ENCODE assay signal across 37 cellular contexts in genomic region chrX:73823473-73824004, GRCh38. TPM values are rescaled to one million over a fixed set of nuclear protein-coding genes. Genes with fewer than 3 reads are reported as not detected.
A peak's percentile ranks its signal among the peaks of the same experiment; 100 is the strongest.
DNase-seq lines count a peak whose midpoint lies in the region; ATAC-seq, FAIRE-seq and TF ChIP-seq lines count a peak whose summit lies in the region.
"Had no signal": no experiment of that assay in that cellular context is flagged by ENCODE, and none has a peak within 500 bp of the region (broad histone marks: within the 10 kb centered on the region; RNA-seq: fewer than 3 reads in every experiment).

No MANE protein-coding gene starts in this region.

- TF ChIP-seq POLR2A in A549 (IDR thresholded peaks at IDR 0.05; ENCODE audit: low read length), result no peak
- TF ChIP-seq POLR2A in H1 (IDR thresholded peaks at IDR 0.05; ENCODE audit: control extremely low read depth in 1 of 2, low read depth in 2 of 2, low read length in 2 of 2), result no peak

- no peak overlapping the region for H2AFZ ChIP-seq in Karpas-422 (ENCODE audit: low read length)
- 0 out of 2 replicates have a peak overlapping the region, but pooled peaks have one; percentile 22 for H2AFZ ChIP-seq in H1 (ENCODE audit: low read length)

- peaks cover 13% of the 10 kb centered on the region; the same call in 1 of the 2 replicates for H3K79me2 ChIP-seq in Karpas-422 (ENCODE audit: low read length)
- no peaks in the 10 kb centered on the region for H3K79me2 ChIP-seq in H1 (ENCODE audit: control insufficient read depth in 1 of 2, insufficient read depth in 2 of 2, low read length in 2 of 2)

- H2BK15ac ChIP-seq in H1 (ENCODE audit: low read length), result no peak overlapping the region

- H3K18ac ChIP-seq in H1 (ENCODE audit: extremely low read depth, low read length), result no peak overlapping the region

- H3K36me3 ChIP-seq in HEK293 (ENCODE audit: control insufficient read depth in 2 of 2, insufficient read depth in 1 of 2, low read length in 2 of 2), result peaks cover 80 to 91% of the 10 kb centered on the region in 2 experiments
- peaks cover 37% of the 10 kb centered on the region for H3K36me3 ChIP-seq in Karpas-422 (ENCODE audit: insufficient read depth, low read length)
- H3K36me3 ChIP-seq in H1 (ENCODE audit: control insufficient read depth in 2 of 4, insufficient read depth in 4 of 4, low read length in 3 of 4), result no peaks in the 10 kb centered on the region
- H3K36me3 ChIP-seq: BE2C had no signal

- H3K9me2 ChIP-seq in Karpas-422 (replicated peaks; ENCODE audit: insufficient read depth, low read length), result no peaks in the 10 kb centered on the region

- no peak overlapping the region for H2BK5ac ChIP-seq in H1 (ENCODE audit: low read depth, low read length)

- H3K36me3 Mint-ChIP-seq in activated T-cell treated with anti-CD3 and anti-CD28 coated beads, Interleukin-2, amount 50 U/mL, for 72 hours (ENCODE audit: insufficient read depth in 2 of 2), result peaks cover 0 to 21% of the 10 kb centered on the region in 2 donors
- H3K36me3 Mint-ChIP-seq: CD8-positive, alpha-beta T cell had no signal

- no peak for ATAC-seq in A549
- no peak for ATAC-seq in activated T-cell treated with anti-CD3 and anti-CD28 coated beads, Interleukin-2, amount 50 U/mL, for 72 hours (replicated peaks in 1 of 2)
- ATAC-seq: CD8-positive, alpha-beta T cell had no signal

- TF ChIP-seq CTCF in A549 (IDR thresholded peaks at IDR 0.05) (no peak), HEK293 (tag by site-specific recombination; IDR thresholded peaks at IDR 0.05) (no peak), H1 (IDR thresholded peaks at IDR 0.05; ENCODE audit: control extremely low read depth in 1 of 3, insufficient read depth in 1 of 3, low read depth in 1 of 3, low read length in 3 of 3) (no peak)

- H3K27ac ChIP-seq in A549, result no peak overlapping the region
- H3K27ac ChIP-seq in HEK293 (ENCODE audit: extremely low read depth, low read depth, low read length), result peak overlapping the region; percentile 72
- H3K27ac ChIP-seq in Karpas-422 (ENCODE audit: low read length), result no peak overlapping the region
- H3K27ac ChIP-seq in H1 (ENCODE audit: low read depth, low read length), result no peak overlapping the region
- H3K27ac ChIP-seq: 22Rv1; BLaER1; BLaER1 treated with 17β-estradiol and CSF1 and Interleukin-3, amounts not matched to agents 10 nM and 100 nM; C4-2B had no signal

- H3K27me3 Mint-ChIP-seq in activated T-cell treated with anti-CD3 and anti-CD28 coated beads, Interleukin-2, amount 50 U/mL, for 72 hours (ENCODE audit: low read depth), result no peaks in the 10 kb centered on the region
- H3K27me3 Mint-ChIP-seq: B cell; CD4-positive, CD25-positive, alpha-beta regulatory T cell; CD8-positive, alpha-beta memory T cell had no signal

- H3K4me2 ChIP-seq in A549, result no peak overlapping the region
- no peak overlapping the region for H3K4me2 ChIP-seq in Karpas-422 (ENCODE audit: low read depth, low read length, poor library complexity, severe bottlenecking)
- no peak overlapping the region for H3K4me2 ChIP-seq in H1 (ENCODE audit: insufficient read depth in 1 of 2, low read depth in 2 of 2, low read length in 2 of 2)
- H3K4me2 ChIP-seq: BLaER1; BLaER1 treated with 17β-estradiol and CSF1 and Interleukin-3, amounts not matched to agents 10 nM and 100 nM had no signal

- H3K4me3 ChIP-seq in A549, result no peak overlapping the region
- H3K4me3 ChIP-seq in HEK293 (ENCODE audit: low read depth, low read length), result no peak overlapping the region
- no peak overlapping the region for H3K4me3 ChIP-seq in Karpas-422 (ENCODE audit: low read length)
- no peak overlapping the region for H3K4me3 ChIP-seq in H1 (ENCODE audit: extremely low read depth in 1 of 4, insufficient read depth in 2 of 4, low read depth in 3 of 4, low read length in 4 of 4)
- H3K4me3 ChIP-seq: BLaER1; BLaER1 treated with 17β-estradiol and CSF1 and Interleukin-3, amounts not matched to agents 10 nM and 100 nM had no signal

- DNase-seq in A549 (ENCODE audit: low read depth in 1 of 2, low spot score in 1 of 2) (no peak), Karpas-422 (peak; percentile 31), H1 (ENCODE audit: low read depth in 1 of 2, low spot score in 2 of 2) (no peak), NCI-H1436 treated with DMSO at 0.1 percent for 48 hours (lab: John Stamatoyannopoulos, UW) (no peak), NCI-H2196 treated with DMSO at 0.1 percent for 48 hours (lab: John Stamatoyannopoulos, UW; ENCODE audit: unreplicated experiment) (no peak), urothelium cell line (ENCODE audit: low spot score) (no peak)
- DNase-seq in activated T-cell treated with anti-CD3 and anti-CD28 coated beads, Interleukin-2, amount 50 U/mL, for 72 hours, result no peak
- DNase-seq: 8988T; ACHN; AML-193; BE2C; C1 segment of cervical spinal cord; Caco-2; Calu3; CD4-positive, alpha-beta memory T cell; CD4-positive, alpha-beta T cell; CD4-positive, CD25-positive, alpha-beta regulatory T cell; CD8-positive, alpha-beta memory T cell; CD8-positive, alpha-beta T cell; COR-L47; DMS 273 treated with DMSO at 0.1 percent for 48 hours; DMS153; DMS53; DMS79; DMS79 treated with DMSO at 0.1 percent for 48 hours; DND-41; EL had no signal

- no peak overlapping the region for H2BK120ac ChIP-seq in H1 (replicated peaks; ENCODE audit: low read depth, low read length)

- no peak overlapping the region for H2BK12ac ChIP-seq in H1 (ENCODE audit: low read depth, low read length)

- no peak overlapping the region for H3K4ac ChIP-seq in H1 (replicated peaks; ENCODE audit: insufficient read length, low read depth, low read length)

- 9% methylated on average over 2 of the region's 2 CpGs for WGBS in A549 (ENCODE audit: missing lambda C conversion rate)
- 93% methylated on average over 2 of the region's 2 CpGs; no CpG with 5 or more reads in 1 of the 2 experiments for WGBS in H1 (ENCODE audit: extremely low coverage in 1 of 2, insufficient coverage in 1 of 2, insufficient read length in 1 of 2, insufficient replicate concordance in 2 of 2, low coverage in 1 of 2, low lambda C conversion rate in 2 of 2, missing lambda C conversion rate in 1 of 2), 2 experiments

- TF ChIP-seq EP300 in A549 (IDR thresholded peaks at IDR 0.05) (no peak), H1 (IDR thresholded peaks at IDR 0.05; ENCODE audit: borderline replicate concordance in 1 of 2, low read depth in 2 of 2, low read length in 2 of 2) (no peak)

- no peaks in the 10 kb centered on the region for H3K27me3 ChIP-seq in Karpas-422 (ENCODE audit: low read length)
- no peaks in the 10 kb centered on the region for H3K27me3 ChIP-seq in H1 (replicated peaks in 1 of 4; ENCODE audit: control insufficient read depth in 3 of 4, extremely low read depth in 1 of 4, insufficient read depth in 3 of 4, low read length in 3 of 4)
- H3K27me3 ChIP-seq: BE2C; BLaER1; BLaER1 treated with 17β-estradiol and CSF1 and Interleukin-3, amounts not matched to agents 10 nM and 100 nM had no signal

- no peak overlapping the region for H3K27ac Mint-ChIP-seq in activated T-cell treated with anti-CD3 and anti-CD28 coated beads, Interleukin-2, amount 50 U/mL, for 72 hours
- H3K27ac Mint-ChIP-seq: B cell; CD14-positive monocyte; CD4-positive, alpha-beta memory T cell; CD4-positive, alpha-beta T cell; CD4-positive, CD25-positive, alpha-beta regulatory T cell; CD8-positive, alpha-beta memory T cell; CD8-positive, alpha-beta T cell had no signal

- CTCF ChIA-PET in A549 (lab: Yijun Ruan, JAX), result no interaction called here
- CTCF ChIA-PET in HEK293 (lab: Yijun Ruan, JAX), result no interaction called here
- CTCF ChIA-PET in H1 (lab: Charles Lee; ENCODE audit: partially characterized antibody), result no interaction called here

- H3K9ac ChIP-seq in Karpas-422 (ENCODE audit: low read length) (no peak overlapping the region), H1 (replicated peaks in 1 of 4; ENCODE audit: extremely low read depth in 1 of 4, low read depth in 3 of 4, low read length in 3 of 4) (no peak overlapping the region)
- H3K9ac ChIP-seq: BLaER1; BLaER1 treated with 17β-estradiol and CSF1 and Interleukin-3, amounts not matched to agents 10 nM and 100 nM had no signal

- H3K14ac ChIP-seq in H1 (ENCODE audit: insufficient read length), result no peak overlapping the region

- H3K4me1 Mint-ChIP-seq in activated T-cell treated with anti-CD3 and anti-CD28 coated beads, Interleukin-2, amount 50 U/mL, for 72 hours (ENCODE audit: low read depth), result peaks cover 4% of the 10 kb centered on the region
- H3K4me1 Mint-ChIP-seq: B cell had no signal

- H3K56ac ChIP-seq in H1 (replicated peaks; ENCODE audit: insufficient read length, low read depth, low read length), result no peak overlapping the region

- no peak overlapping the region for H2BK20ac ChIP-seq in H1 (ENCODE audit: low read length)

- H3K23ac ChIP-seq in H1 (ENCODE audit: insufficient read length), result no peak overlapping the region

- no peaks in the 10 kb centered on the region for H3K4me1 ChIP-seq in A549
- peaks cover 88% of the 10 kb centered on the region for H3K4me1 ChIP-seq in HEK293 (ENCODE audit: control insufficient read depth, insufficient read depth, low read length)
- H3K4me1 ChIP-seq in Karpas-422 (ENCODE audit: low read length), result no peaks in the 10 kb centered on the region
- H3K4me1 ChIP-seq in H1 (replicated peaks in 1 of 4; ENCODE audit: control insufficient read depth in 3 of 4, insufficient read depth in 4 of 4, low read length in 3 of 4), result no peaks in the 10 kb centered on the region
- H3K4me1 ChIP-seq: BE2C; BLaER1; BLaER1 treated with 17β-estradiol and CSF1 and Interleukin-3, amounts not matched to agents 10 nM and 100 nM; Caco-2 had no signal

- H3K9me3 Mint-ChIP-seq in activated T-cell treated with anti-CD3 and anti-CD28 coated beads, Interleukin-2, amount 50 U/mL, for 72 hours, result no peaks in the 10 kb centered on the region
- H3K9me3 Mint-ChIP-seq: CD4-positive, alpha-beta memory T cell; CD4-positive, alpha-beta T cell; CD8-positive, alpha-beta T cell had no signal

- H4K5ac ChIP-seq in H1 (ENCODE audit: insufficient read length, low read depth, low read length), result no peak overlapping the region

- TF ChIP-seq RAD21 in A549 (conservative IDR thresholded peaks at IDR 0.05 in 1 of 2, IDR thresholded peaks at IDR 0.05 in 1 of 2) (no peak), H1 (IDR thresholded peaks at IDR 0.05 in 1 of 2, conservative IDR thresholded peaks at IDR 0.05 in 1 of 2; ENCODE audit: low read depth in 2 of 2, low read length in 2 of 2) (no peak)

- no peak overlapping the region for H3K4me3 Mint-ChIP-seq in activated T-cell treated with anti-CD3 and anti-CD28 coated beads, Interleukin-2, amount 50 U/mL, for 72 hours
- H3K4me3 Mint-ChIP-seq: B cell; CD14-positive monocyte; CD4-positive, alpha-beta memory T cell; CD4-positive, alpha-beta T cell; CD4-positive, CD25-positive, alpha-beta regulatory T cell; CD8-positive, alpha-beta memory T cell; CD8-positive, alpha-beta T cell had no signal

- no peaks in the 10 kb centered on the region for H3K9me3 ChIP-seq in A549
- H3K9me3 ChIP-seq in HEK293 (ENCODE audit: control insufficient read depth, insufficient read depth, low read depth, low read length), result no peaks in the 10 kb centered on the region
- H3K9me3 ChIP-seq in Karpas-422 (ENCODE audit: low read length), result no peaks in the 10 kb centered on the region
- no peaks in the 10 kb centered on the region for H3K9me3 ChIP-seq in H1 (ENCODE audit: insufficient read depth in 2 of 2, low read depth in 1 of 2, low read length in 1 of 2)
- H3K9me3 ChIP-seq: BE2C; BLaER1; BLaER1 treated with 17β-estradiol and CSF1 and Interleukin-3, amounts not matched to agents 10 nM and 100 nM; Caco-2 had no signal

- no peaks in the 10 kb centered on the region for H3K79me1 ChIP-seq in H1 (ENCODE audit: low read depth, low read length)

- no peak overlapping the region for H2AK5ac ChIP-seq in H1 (ENCODE audit: low read depth, low read length)

- H4K8ac ChIP-seq in H1 (ENCODE audit: extremely low read depth, insufficient read depth, low read length), result no peak overlapping the region

- no peak overlapping the region for H4K91ac ChIP-seq in H1 (replicated peaks; ENCODE audit: insufficient read length, low read length)

- FAIRE-seq in A549 (lab: Jason Lieb, UNC) (peak; percentile 73), H1 (lab: Jason Lieb, UNC) (no peak), urothelium cell line (lab: Jason Lieb, UNC) (no peak)
- FAIRE-seq: A204.1, D721Med had no signal

- H4K20me1 ChIP-seq in Karpas-422 (ENCODE audit: insufficient read depth, low read depth, low read length) (peaks cover 32% of the 10 kb centered on the region), H1 (replicated peaks in 1 of 2; ENCODE audit: control insufficient read depth in 1 of 2, insufficient read depth in 2 of 2, low read length in 2 of 2) (no peaks in the 10 kb centered on the region)

- POLR2A ChIA-PET in A549 (lab: Yijun Ruan, JAX), result no interaction called here
- POLR2A ChIA-PET in HEK293 (lab: Yijun Ruan, JAX), result interaction anchor here (1.3 kb wide), 1 partner anchor 9 kb away, joined by 8 read pairs; no protein-coding TSS in a partner anchor
- POLR2A ChIA-PET in H1 (lab: Charles Lee; ENCODE audit: partially characterized antibody), result no interaction called here

- no peaks in the 10 kb centered on the region for H3K23me2 ChIP-seq in H1 (ENCODE audit: low read depth, low read length)

RNA-seq across cellular contexts. Expression of gene XIST, which starts 29.0 kb away (rescaled TPM):
- polyA plus RNA-seq in A549 (2011; rRNA removed) (0.11 and 0.19 TPM in 2 replicates), A549 (2017; fragmentation: RNase III; extraction: RNeasy Plus Mini Kit Qiagen cat#74134 plus additional on column Dnase treatment) (not detected in 3 replicates), H1 (2011; rRNA removed) (0.06 TPM in 2 replicates)
- not detected in 2 replicates for polyA plus RNA-seq in A549 (2012; cell fraction: cytosol; rRNA removed)
- polyA plus RNA-seq in A549 (2012; cell fraction: nucleus; rRNA removed), result 0.01 and 0.07 TPM in 2 replicates
- polyA minus RNA-seq in A549 (2011; rRNA and poly(A)+ RNA removed), result 0.12 and 0.44 TPM in 2 replicates
- 127 and 256 TPM in 2 replicates for total RNA-seq in Karpas-422 (2014; rRNA removed; shearing (Covaris generic); ENCODE audit: low replicate concordance)
- 0.04 and 0.19 TPM in 2 replicates for total RNA-seq in H1 (2021; fragmentation: NEBNext Ultra II Directional; extraction: Animal tissue kit (Norgen Biotek cat#: 25700))
- 0.45 TPM for polyA plus RNA-seq in H1 (2011; cell fraction: cytosol; rRNA removed)
- polyA plus RNA-seq in H1 (2011; cell fraction: nucleus; rRNA removed), result 0.67 TPM
- polyA plus RNA-seq in H1 (2012, experiment 1 of 2), result 0.04 to 0.10 TPM (median 0.07 TPM) in 4 replicates
- polyA plus RNA-seq in H1 (2012, experiment 2 of 2), result not detected
- 0.12 TPM for polyA plus RNA-seq in H1 (2013, experiment 1 of 2)
- 0.09 TPM for polyA plus RNA-seq in H1 (2013, experiment 2 of 2)
- polyA minus RNA-seq in H1 (2011; rRNA and poly(A)+ RNA removed), result 0.24 and 0.66 TPM in 2 replicates
- not detected for polyA minus RNA-seq in H1 (2011; cell fraction: cytosol; rRNA and poly(A)+ RNA removed)
- polyA minus RNA-seq in H1 (2011; cell fraction: nucleus; rRNA and poly(A)+ RNA removed), result 0.60 TPM
- total RNA-seq in activated T-cell treated with anti-CD3 and anti-CD28 coated beads, Interleukin-2, amount 50 U/mL, for 72 hours, result 100 to 1,000 TPM in 1 of 2 donors, under 1 TPM in 1; 0.09 to 371 TPM
- total RNA-seq: A172; B cell; CD4-positive, alpha-beta memory T cell; CD4-positive, alpha-beta T cell; CD8-positive, alpha-beta memory T cell; CD8-positive, alpha-beta T cell had no signal
